In the genomic region with DNA sequence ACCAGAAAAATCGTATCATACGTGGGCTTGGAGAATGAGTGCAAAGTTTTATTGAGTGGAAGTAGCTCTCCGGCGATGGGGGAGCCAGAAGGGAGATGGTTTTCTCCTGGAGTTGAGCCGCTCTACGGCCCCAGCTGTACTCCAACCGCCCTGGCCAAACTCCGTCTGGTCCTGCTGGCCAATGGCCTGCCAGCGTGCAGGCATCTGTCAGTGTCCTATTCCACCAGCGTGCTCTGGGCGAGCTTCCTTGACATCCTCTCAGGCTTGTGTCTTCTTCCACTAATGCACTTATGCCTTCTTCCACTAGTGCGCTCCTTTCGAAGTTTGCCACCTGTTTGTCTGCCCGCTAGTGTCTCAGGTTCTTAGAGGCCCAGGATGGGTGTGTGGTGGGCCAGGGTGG, we compare ENCODE assay signal across 18 cellular contexts.
DNase-seq lines count a peak whose midpoint lies in the region; ATAC-seq, FAIRE-seq and TF ChIP-seq lines count a peak whose summit lies in the region.
"Had no signal": no experiment of that assay in that cellular context is flagged by ENCODE, and none has a peak within 500 bp of the region (broad histone marks: within the 10 kb centered on the region; RNA-seq: fewer than 3 reads in every experiment).

No MANE protein-coding gene starts in this region.

- TF ChIP-seq POLR2A in spleen (IDR thresholded peaks at IDR 0.05), result no peak

- H3K4me3 ChIP-seq in kidney (ENCODE audit: low read length in 2 of 2) (no peak overlapping the region), spleen (no peak overlapping the region)
- H3K4me3 ChIP-seq: GM23338 had no signal

- H3K36me3 Mint-ChIP-seq in osteocyte (ENCODE audit: unreplicated experiment), result no peaks in the 10 kb centered on the region
- no peaks in the 10 kb centered on the region for H3K36me3 Mint-ChIP-seq in natural killer cell treated with Interleukin-12 subunit alpha and Interleukin-12 subunit beta and Interleukin-15 and Interleukin-18, amount 100 ng/mL, for 72 hours
- H3K36me3 Mint-ChIP-seq: CD4-positive, alpha-beta memory T cell had no signal

- H3K36me3 ChIP-seq in kidney (ENCODE audit: control insufficient read depth in 1 of 2, insufficient read depth in 2 of 2, low read length in 2 of 2), result no peaks in the 10 kb centered on the region
- no peaks in the 10 kb centered on the region for H3K36me3 ChIP-seq in spleen

- no peak overlapping the region for H3K9ac ChIP-seq in kidney (ENCODE audit: low read length in 2 of 2)

- H3K27me3 Mint-ChIP-seq in osteocyte (ENCODE audit: unreplicated experiment), result no peaks in the 10 kb centered on the region
- H3K27me3 Mint-ChIP-seq in natural killer cell treated with Interleukin-12 subunit alpha and Interleukin-12 subunit beta and Interleukin-15 and Interleukin-18, amount 100 ng/mL, for 72 hours, result no peaks in the 10 kb centered on the region
- H3K27me3 Mint-ChIP-seq: CD4-positive, alpha-beta memory T cell had no signal

- no peak for FAIRE-seq in kidney (lab: Jason Lieb, UNC)
- no peak for FAIRE-seq in RCC 7860 (lab: Jason Lieb, UNC)
- FAIRE-seq: GM12891, GM18507 had no signal

- no peaks in the 10 kb centered on the region for H3K9me3 ChIP-seq in kidney (ENCODE audit: control insufficient read depth in 1 of 2, low read length in 2 of 2)
- H3K9me3 ChIP-seq in spleen, result peaks cover 0 to 37% (median 11%) of the 10 kb centered on the region in 8 donors

- intact Hi-C loops in kidney (cut with DNase I) (no loop called here), spleen (cut with DNase I; ENCODE audit: low total_unique reads) (no loop called here)

- ATAC-seq in natural killer cell treated with Interleukin-12 subunit alpha and Interleukin-12 subunit beta and Interleukin-15 and Interleukin-18, amount 100 ng/mL, for 72 hours, result no peak
- ATAC-seq: GM23338, HCT116 had no signal

- peak; percentile 56 for DNase-seq in kidney
- peak; percentile 68 for DNase-seq in osteocyte (ENCODE audit: extremely low spot score, unreplicated experiment)
- peak; percentile 47 for DNase-seq in spleen
- no peak for DNase-seq in natural killer cell treated with Interleukin-12 subunit alpha and Interleukin-12 subunit beta and Interleukin-15 and Interleukin-18, amount 100 ng/mL, for 72 hours (ENCODE audit: low spot score)
- DNase-seq in NCI-H82 (lab: John Stamatoyannopoulos, UW), result no peak
- no peak for DNase-seq in RCC 7860 (ENCODE audit: low spot score)
- DNase-seq: C1 segment of cervical spinal cord; Calu3; CD4-positive, alpha-beta memory T cell; COR-L47; DMS53; DMS79 treated with DMSO at 0.1 percent for 48 hours; GF-D8; H9 had no signal

- H3K4me1 ChIP-seq in kidney (ENCODE audit: control insufficient read depth in 1 of 2, insufficient read depth in 1 of 2, low read depth in 1 of 2, low read length in 2 of 2) (no peaks in the 10 kb centered on the region), spleen (no peaks in the 10 kb centered on the region)

- H3K27me3 ChIP-seq in spleen (replicated peaks in 1 of 7), result no peaks in the 10 kb centered on the region

- H3K4me3 Mint-ChIP-seq in osteocyte (ENCODE audit: unreplicated experiment), result no peak overlapping the region
- H3K4me3 Mint-ChIP-seq in natural killer cell treated with Interleukin-12 subunit alpha and Interleukin-12 subunit beta and Interleukin-15 and Interleukin-18, amount 100 ng/mL, for 72 hours, result no peak overlapping the region
- H3K4me3 Mint-ChIP-seq: CD4-positive, alpha-beta memory T cell; GM23338; H9 had no signal

- no peak for TF ChIP-seq CTCF in kidney (IDR thresholded peaks at IDR 0.05; ENCODE audit: borderline replicate concordance, extremely low read depth, insufficient read depth)
- no peak for TF ChIP-seq CTCF in osteocyte (IDR thresholded peaks at IDR 0.05)
- no peak for TF ChIP-seq CTCF in spleen (IDR thresholded peaks at IDR 0.05 in 8 of 11, conservative IDR thresholded peaks at IDR 0.05 in 3 of 11)

- no peaks in the 10 kb centered on the region for H3K4me1 Mint-ChIP-seq in osteocyte (ENCODE audit: unreplicated experiment)
- H3K4me1 Mint-ChIP-seq in natural killer cell treated with Interleukin-12 subunit alpha and Interleukin-12 subunit beta and Interleukin-15 and Interleukin-18, amount 100 ng/mL, for 72 hours (ENCODE audit: low read depth in 2 of 2), result no peaks in the 10 kb centered on the region
- H3K4me1 Mint-ChIP-seq: CD4-positive, alpha-beta memory T cell; GM23338; H9 had no signal

- 87 to 94% (median 92%) methylated on average over 12 to 14 of the region's 14 CpGs for WGBS in spleen, 5 donors

- H3K9me3 Mint-ChIP-seq in osteocyte (ENCODE audit: unreplicated experiment), result no peaks in the 10 kb centered on the region
- H3K9me3 Mint-ChIP-seq in natural killer cell treated with Interleukin-12 subunit alpha and Interleukin-12 subunit beta and Interleukin-15 and Interleukin-18, amount 100 ng/mL, for 72 hours, result peaks cover 22% of the 10 kb centered on the region

- H3K27ac Mint-ChIP-seq in osteocyte (ENCODE audit: unreplicated experiment), result no peak overlapping the region
- no peak overlapping the region for H3K27ac Mint-ChIP-seq in natural killer cell treated with Interleukin-12 subunit alpha and Interleukin-12 subunit beta and Interleukin-15 and Interleukin-18, amount 100 ng/mL, for 72 hours
- H3K27ac Mint-ChIP-seq: CD4-positive, alpha-beta memory T cell; GM23338; H9 had no signal

- no peak overlapping the region for H3K27ac ChIP-seq in kidney (ENCODE audit: low read depth in 2 of 2, low read length in 2 of 2)
- H3K27ac ChIP-seq in spleen, result no peak overlapping the region

Comparison
In these comparisons a context has a peak if more than half of its experiments do, and no peak if none do; other contexts are left out.
1. DNase-seq: peak in kidney (single experiment), osteocyte (single experiment) and spleen (single experiment); none in natural killer cell treated with Interleukin-12 subunit alpha and Interleukin-12 subunit beta and Interleukin-15 and Interleukin-18, amount 100 ng/mL, for 72 hours (single experiment), NCI-H82 (single experiment) and RCC 7860 (single experiment).